ENCODE assay signal across 8 cellular contexts in genomic region chr15:77496710-77497107, GRCh38.
DNase-seq lines count a peak whose midpoint lies in the region; ATAC-seq and TF ChIP-seq lines count a peak whose summit lies in the region.

No MANE protein-coding gene starts in this region.

- H3K4me2 ChIP-seq in DOHH2 (ENCODE audit: low read length) (no peak overlapping the region), osteoblast (ENCODE audit: insufficient read depth, low read length) (peak overlapping the region; percentile 73)

- WGBS in gastroesophageal sphincter (ENCODE audit: low coverage in 1 of 2), 2 donors, result 12% methylated on average over 6 of the region's 16 CpGs; no CpG with 5 or more reads in 1 of the 2 donors

- peak; percentile 93 for TF ChIP-seq CTCF in DOHH2 (IDR thresholded peaks at IDR 0.05; ENCODE audit: low read depth, low read length, poor library complexity, severe bottlenecking)
- TF ChIP-seq CTCF in gastroesophageal sphincter (IDR thresholded peaks at IDR 0.05), result peak in 3 of 4 experiments; percentile 90 to 97 (median 91)
- TF ChIP-seq CTCF in osteoblast (IDR thresholded peaks at IDR 0.05; ENCODE audit: extremely low read depth, low read depth, low read length), result peak; percentile 98

- DNase-seq in HuH-7 (ENCODE audit: low spot score) (peak; percentile 87), SHP77 treated with DMSO at 0.1 percent for 48 hours (lab: John Stamatoyannopoulos, UW) (peak; percentile 49), osteoblast (ENCODE audit: insufficient read length, low spot score, missing footprints) (peak; percentile 88)
- DNase-seq in activated T-helper 9 cell treated with anti-CD3 and anti-CD28 coated beads, Interleukin-2, amount 50 U/mL, for 16 hours (ENCODE audit: low read depth), result peak; percentile 47

- TF ChIP-seq EP300 in gastroesophageal sphincter (IDR thresholded peaks at IDR 0.05), result no peak

- peak overlapping the region; percentile 80 for H2AFZ ChIP-seq in osteoblast (ENCODE audit: low read length)

- H3K4me1 ChIP-seq in DOHH2 (ENCODE audit: control insufficient read depth, low read length) (peaks cover 13% of the 10 kb centered on the region), gastroesophageal sphincter (peaks cover 13 to 75% (median 31%) of the 10 kb centered on the region in 3 donors), osteoblast (ENCODE audit: insufficient read depth, low read length) (peaks cover 47% of the 10 kb centered on the region)

- H3K4me3 ChIP-seq in DOHH2 (ENCODE audit: low read length) (no peak overlapping the region), gastroesophageal sphincter (peak overlapping the region in 1 of 2 donors; percentile 26), osteoblast (ENCODE audit: insufficient read depth, low read length) (peak overlapping the region; percentile 43)

- H3K27me3 ChIP-seq in DOHH2 (ENCODE audit: control insufficient read depth, low read length), result no peaks in the 10 kb centered on the region
- no peaks in the 10 kb centered on the region for H3K27me3 ChIP-seq in gastroesophageal sphincter
- H3K27me3 ChIP-seq in osteoblast (ENCODE audit: insufficient read depth, low read length), result no peaks in the 10 kb centered on the region

- H3K27ac ChIP-seq in DOHH2 (ENCODE audit: low read depth, low read length), result no peak overlapping the region
- peak overlapping the region; percentile 7 to 81 (median 80) for H3K27ac ChIP-seq in gastroesophageal sphincter
- peak overlapping the region; percentile 74 for H3K27ac ChIP-seq in osteoblast (ENCODE audit: low read depth, low read length)
- H3K27ac ChIP-seq in temporal lobe (ENCODE audit: low read depth, low read length), result peak overlapping the region; percentile 95

- H3K9me3 ChIP-seq in DOHH2 (ENCODE audit: control insufficient read depth, insufficient read depth, low read length) (no peaks in the 10 kb centered on the region), gastroesophageal sphincter (no peaks in the 10 kb centered on the region), osteoblast (ENCODE audit: low read depth, low read length) (no peaks in the 10 kb centered on the region)

- peak; percentile 89 for ATAC-seq in gastroesophageal sphincter
- ATAC-seq in GM21786 (IDR thresholded peaks at IDR 0.05; ENCODE audit: unreplicated experiment), result no peak

- H3K9me2 ChIP-seq in DOHH2 (replicated peaks; ENCODE audit: control insufficient read depth, low read length), result no peaks in the 10 kb centered on the region

- peaks cover 2% of the 10 kb centered on the region; the same call in 1 of the 2 replicates for H3F3A ChIP-seq in DOHH2 (ENCODE audit: control insufficient read depth, insufficient read depth)

- H4K20me1 ChIP-seq in DOHH2 (ENCODE audit: control insufficient read depth, insufficient read depth, low read depth, low read length) (no peaks in the 10 kb centered on the region), osteoblast (ENCODE audit: insufficient read depth, low read length) (no peaks in the 10 kb centered on the region)

- H3K36me3 ChIP-seq in DOHH2 (ENCODE audit: control insufficient read depth, low read length) (no peaks in the 10 kb centered on the region), gastroesophageal sphincter (no peaks in the 10 kb centered on the region), osteoblast (ENCODE audit: insufficient read depth, low read length) (no peaks in the 10 kb centered on the region)

- no peaks in the 10 kb centered on the region for H3K79me2 ChIP-seq in DOHH2 (ENCODE audit: control insufficient read depth, low read length)
- H3K79me2 ChIP-seq in osteoblast (ENCODE audit: insufficient read depth, low read length), result no peaks in the 10 kb centered on the region

- no peak for TF ChIP-seq POLR2A in gastroesophageal sphincter (IDR thresholded peaks at IDR 0.05)
